In genomic region chr1:219310181-219310728, GRCh38 we compare ENCODE assay signal across 20 cellular contexts.
A peak's percentile ranks its signal among the peaks of the same experiment; 100 is the strongest.
DNase-seq lines count a peak whose midpoint lies in the region; ATAC-seq and TF ChIP-seq lines count a peak whose summit lies in the region.
"Had no signal": no experiment of that assay in that cellular context is flagged by ENCODE, and none has a peak within 500 bp of the region (broad histone marks: within the 10 kb centered on the region; RNA-seq: fewer than 3 reads in every experiment).

No MANE protein-coding gene starts in this region.

- H3K27ac ChIP-seq in psoas muscle: no peak overlapping the region
- H3K27ac ChIP-seq: ascending aorta, epithelial cell of prostate, sigmoid colon, thyroid gland had no signal

- 31 to 49% (median 45%) methylated on average over 1 of the region's 1 CpG for WGBS in psoas muscle, 3 donors

- no peaks in the 10 kb centered on the region for H3K27me3 ChIP-seq in psoas muscle (ENCODE audit: insufficient read depth in 3 of 3, low read length in 2 of 3)
- H3K27me3 ChIP-seq: ascending aorta, sigmoid colon, thyroid gland had no signal

- peaks cover 3% of the 10 kb centered on the region for H3K9me3 ChIP-seq in psoas muscle
- H3K9me3 ChIP-seq: ascending aorta, sigmoid colon had no signal

- intact Hi-C loops in psoas muscle (cut with DNase I): no loop called here

- TF ChIP-seq CTCF in psoas muscle (IDR thresholded peaks at IDR 0.05): no peak

- ATAC-seq in psoas muscle (no peak), HG02852 (IDR thresholded peaks at IDR 0.05; ENCODE audit: unreplicated experiment) (no peak)
- ATAC-seq: left lobe of liver, Right ventricle myocardium inferior had no signal

- no peaks in the 10 kb centered on the region for H3K36me3 ChIP-seq in psoas muscle (ENCODE audit: insufficient read depth in 1 of 2, low read depth in 1 of 2)
- H3K36me3 ChIP-seq: ascending aorta, sigmoid colon, thyroid gland had no signal

- no peak overlapping the region for H3K4me3 ChIP-seq in psoas muscle
- H3K4me3 ChIP-seq: ascending aorta, sigmoid colon, thyroid gland had no signal

- no peaks in the 10 kb centered on the region for H3K4me1 ChIP-seq in psoas muscle
- H3K4me1 ChIP-seq: ascending aorta, sigmoid colon, thyroid gland had no signal

- DNase-seq in ELF-1 (ENCODE audit: low read depth, low spot score): peak; percentile 26
- DNase-seq in RPMI7951 (ENCODE audit: low read depth): peak; percentile 4
- peak; percentile 14 for DNase-seq in iPS-NIHi11 (ENCODE audit: low spot score)
- peak; percentile 54 for DNase-seq in non-pigmented ciliary epithelial cell (ENCODE audit: low read depth)
- no peak for DNase-seq in OCI-M2 (lab: John Stamatoyannopoulos, UW; ENCODE audit: unreplicated experiment)
- DNase-seq in psoas muscle: no peak
- no peak for DNase-seq in KG1 (lab: John Stamatoyannopoulos, UW)
- DNase-seq: activated CD4-positive, alpha-beta T cell treated with anti-CD3 and anti-CD28 coated beads, Interleukin-2, amount 50 U/mL, for 1 hour; CD4-positive, CD25-positive, alpha-beta regulatory T cell; head of caudate nucleus; NCI-H1930; NCI-H2227 treated with DMSO at 0.1 percent for 48 hours; posterior cingulate gyrus; sigmoid colon; thyroid gland had no signal

Comparison
In these comparisons a context has a peak if more than half of its experiments do, and no peak if none do; other contexts are left out.
1. DNase-seq: peak in ELF-1 (single experiment), RPMI7951 (single experiment), iPS-NIHi11 (single experiment) and non-pigmented ciliary epithelial cell (single experiment); none in OCI-M2 (single experiment), psoas muscle (0 of 2) and KG1 (single experiment).